Comparison of ENCODE assay signal across 18 cellular contexts in genomic region chr10:106076496-106076895, GRCh38.
A peak's percentile ranks its signal among the peaks of the same experiment; 100 is the strongest.
DNase-seq lines count a peak whose midpoint lies in the region; ATAC-seq and TF ChIP-seq lines count a peak whose summit lies in the region.
"Had no signal": no experiment of that assay in that cellular context is flagged by ENCODE, and none has a peak within 500 bp of the region (broad histone marks: within the 10 kb centered on the region; RNA-seq: fewer than 3 reads in every experiment).

No MANE protein-coding gene starts in this region.

- TF ChIP-seq CTCF in fibroblast of villous mesenchyme (IDR thresholded peaks at IDR 0.05; ENCODE audit: insufficient read depth, low read depth, low read length) (no peak), smooth muscle cell (IDR thresholded peaks at IDR 0.05; ENCODE audit: borderline replicate concordance, insufficient read depth, poor library complexity, severe bottlenecking) (no peak)

- no peak overlapping the region for H3K4me3 ChIP-seq in fibroblast of villous mesenchyme (ENCODE audit: low read depth, low read length)
- H3K4me3 ChIP-seq in smooth muscle cell, result no peak overlapping the region

- H3K4me2 ChIP-seq in smooth muscle cell, result peak overlapping the region; percentile 8

- peak overlapping the region; percentile 52 for H3K27ac ChIP-seq in caudate nucleus (ENCODE audit: low read depth, low read length)
- no peak overlapping the region for H3K27ac ChIP-seq in smooth muscle cell (ENCODE audit: low read depth)

- ATAC-seq in HG02938 (IDR thresholded peaks at IDR 0.05; ENCODE audit: unreplicated experiment) (no peak), GM19351 (IDR thresholded peaks at IDR 0.05; ENCODE audit: unreplicated experiment) (no peak)

- H3K27me3 ChIP-seq in smooth muscle cell (ENCODE audit: low read depth), result no peaks in the 10 kb centered on the region
- H3K27me3 ChIP-seq: BE2C had no signal

- H3K4me1 ChIP-seq in smooth muscle cell (ENCODE audit: low read depth), result no peaks in the 10 kb centered on the region
- H3K4me1 ChIP-seq: BE2C had no signal

- DNase-seq in Ammon's horn (ENCODE audit: low spot score), result peak; percentile 7
- DNase-seq in caudate nucleus (lab: John Stamatoyannopoulos, UW), result peak in 5 of 61 donors; percentile 4 to 51 (median 42)
- DNase-seq in fibroblast of villous mesenchyme (ENCODE audit: low read depth), result peak; percentile 41
- DNase-seq in smooth muscle cell (lab: John Stamatoyannopoulos, UW; ENCODE audit: unreplicated experiment), result no peak
- DNase-seq in stimulated activated CD4-positive, alpha-beta T cell treated with anti-CD3 and anti-CD28 coated beads, Interleukin-12 subunit alpha, Interleukin-12 subunit beta, amount 100 ng/mL, for 4 hours, result no peak
- no peak for DNase-seq in NCI-H82 (lab: John Stamatoyannopoulos, UW)
- DNase-seq: 8988T; BE2C; C1 segment of cervical spinal cord; CD4-positive, CD25-positive, alpha-beta regulatory T cell; CD8-positive, alpha-beta memory T cell; COR-L47; DMS 273 treated with DMSO at 0.1 percent for 48 hours; DMS53; DND-41; H9 had no signal

- H2AFZ ChIP-seq in smooth muscle cell (ENCODE audit: low read depth), result no peak overlapping the region

- H3K9me3 ChIP-seq in smooth muscle cell (replicated peaks; ENCODE audit: low read depth), result no peaks in the 10 kb centered on the region
- H3K9me3 ChIP-seq: BE2C had no signal

- no peaks in the 10 kb centered on the region for H3K36me3 ChIP-seq in smooth muscle cell (ENCODE audit: low read depth)
- H3K36me3 ChIP-seq: BE2C had no signal

- no peaks in the 10 kb centered on the region for H3F3A ChIP-seq in smooth muscle cell (ENCODE audit: low read depth)

- no peaks in the 10 kb centered on the region for H3K79me2 ChIP-seq in smooth muscle cell (ENCODE audit: low read depth)

- H3K9ac ChIP-seq in smooth muscle cell (ENCODE audit: low read depth), result no peak overlapping the region

- no peaks in the 10 kb centered on the region for H4K20me1 ChIP-seq in smooth muscle cell (ENCODE audit: low read depth)

Comparison
In these comparisons a context has a peak if more than half of its experiments do, and no peak if none do; other contexts are left out.
1. DNase-seq: peak in Ammon's horn (single experiment) and fibroblast of villous mesenchyme (single experiment); none in smooth muscle cell (single experiment), stimulated activated CD4-positive, alpha-beta T cell treated with anti-CD3 and anti-CD28 coated beads, Interleukin-12 subunit alpha, Interleukin-12 subunit beta, amount 100 ng/mL, for 4 hours (single experiment) and NCI-H82 (single experiment).